8 cellular contexts compared by ENCODE assay signal in the genomic region with DNA sequence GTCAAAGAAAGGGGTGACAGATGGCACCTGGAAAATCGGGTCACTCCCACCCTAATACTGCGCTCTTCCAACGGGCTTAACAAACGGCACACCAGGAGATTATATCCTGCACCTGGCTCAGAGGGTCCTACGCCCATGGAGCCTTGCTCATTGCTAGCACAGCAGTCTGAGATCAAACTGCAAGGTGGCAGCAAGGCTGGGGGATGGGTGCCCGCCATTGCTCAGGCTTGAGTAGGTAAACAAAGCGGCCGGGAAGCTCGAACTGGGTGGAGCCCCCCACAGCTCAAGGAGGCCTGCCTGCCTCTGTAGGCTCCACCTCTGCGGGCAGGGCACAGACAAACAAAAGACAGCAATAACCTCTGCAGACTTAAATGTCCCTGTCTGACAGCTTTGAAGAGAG. TPM values are rescaled to one million over a fixed set of nuclear protein-coding genes. Genes with fewer than 3 reads are reported as not detected.
DNase-seq lines count a peak whose midpoint lies in the region; ATAC-seq, FAIRE-seq and TF ChIP-seq lines count a peak whose summit lies in the region.
"Not testable (repeated sequence)": the region's sequence is repeated elsewhere in the genome, so short reads cannot be mapped to it uniquely, and the experiment has no call there.

No MANE protein-coding gene starts in this region.

- not testable (repeated sequence) for BruUV-seq in HepG2 (replicated peaks; lab: Mats Ljungman, UMichigan)

- in situ Hi-C loops in HepG2 (cut with HindIII; ENCODE audit: extremely low pct_ligation_motif_present, low pct_unique_long_range_greater_than_20kb) = not testable (repeated sequence)

- H4K5ac ChIP-seq in H1 (ENCODE audit: insufficient read length, low read depth, low read length) = not testable (repeated sequence)

- not testable (repeated sequence) for H2AK5ac ChIP-seq in H1 (ENCODE audit: low read depth, low read length)

- not testable (repeated sequence) for H3K56ac ChIP-seq in H1 (replicated peaks; ENCODE audit: insufficient read length, low read depth, low read length)

- not testable (repeated sequence) for DNase-seq in A549 (ENCODE audit: low read depth in 1 of 2, low spot score in 1 of 2); GM18507 (ENCODE audit: extremely low spot score, insufficient read length, low read depth); GM19239 (ENCODE audit: insufficient read length, low spot score); HTR-8/SVneo (ENCODE audit: insufficient read length, low spot score); bronchial epithelial cell (ENCODE audit: low read depth); H1 (ENCODE audit: low read depth in 1 of 2, low spot score in 2 of 2); HepG2 (ENCODE audit: low spot score)
- DNase-seq in spleen = peak; percentile 51

- not testable (repeated sequence) for H3K36me3 ChIP-seq in bronchial epithelial cell (ENCODE audit: control insufficient read depth, insufficient read depth, low read length); H1 (ENCODE audit: control insufficient read depth in 2 of 4, insufficient read depth in 4 of 4, low read length in 3 of 4); HepG2 (replicated peaks in 1 of 2; ENCODE audit: control insufficient read depth in 1 of 2, insufficient read depth in 2 of 2, low read length in 2 of 2); spleen

- H2BK15ac ChIP-seq in H1 (ENCODE audit: low read length) = not testable (repeated sequence)

- H3K14ac ChIP-seq in H1 (ENCODE audit: insufficient read length) = not testable (repeated sequence)

- H4K91ac ChIP-seq in H1 (replicated peaks; ENCODE audit: insufficient read length, low read length) = not testable (repeated sequence)

- not testable (repeated sequence) for H3K9me3 ChIP-seq in A549; H1 (ENCODE audit: insufficient read depth in 2 of 2, low read depth in 1 of 2, low read length in 1 of 2); HepG2 (ENCODE audit: low read length); spleen

- not testable (repeated sequence) for ATAC-seq in A549, HepG2

- intact Hi-C loops in HepG2 (cut with micrococcal nuclease; ENCODE audit: unreplicated experiment); spleen (cut with DNase I; ENCODE audit: low total_unique reads): not testable (repeated sequence)

- CTCF ChIA-PET in A549 (lab: Yijun Ruan, JAX); H1 (lab: Charles Lee; ENCODE audit: partially characterized antibody); HepG2 (lab: Yijun Ruan, JAX; ENCODE audit: low intra/inter-chr PET ratio, low total read pairs): not testable (repeated sequence)

- H3K79me2 ChIP-seq in H1 (ENCODE audit: control insufficient read depth in 1 of 2, insufficient read depth in 2 of 2, low read length in 2 of 2); HepG2 (ENCODE audit: insufficient read depth, low read length): not testable (repeated sequence)

- not testable (repeated sequence) for H4K20me1 ChIP-seq in H1 (replicated peaks in 1 of 2; ENCODE audit: control insufficient read depth in 1 of 2, insufficient read depth in 2 of 2, low read length in 2 of 2); HepG2 (ENCODE audit: insufficient read depth, low read length)

- not testable (repeated sequence) for H2BK12ac ChIP-seq in H1 (ENCODE audit: low read depth, low read length)

- TF ChIP-seq POLR2A in A549 (IDR thresholded peaks at IDR 0.05; ENCODE audit: low read length); H1 (IDR thresholded peaks at IDR 0.05; ENCODE audit: control extremely low read depth in 1 of 2, low read depth in 2 of 2, low read length in 2 of 2); HepG2 (IDR thresholded peaks at IDR 0.05; ENCODE audit: insufficient read depth in 1 of 2, low read depth in 2 of 2, low read length in 2 of 2); spleen (IDR thresholded peaks at IDR 0.05): not testable (repeated sequence)

- H2BK120ac ChIP-seq in H1 (replicated peaks; ENCODE audit: low read depth, low read length) = not testable (repeated sequence)

- not testable (repeated sequence) for H3K9ac ChIP-seq in H1 (replicated peaks in 1 of 4; ENCODE audit: extremely low read depth in 1 of 4, low read depth in 3 of 4, low read length in 3 of 4); HepG2 (ENCODE audit: insufficient read depth, low read depth, low read length)

- H3K4me2 ChIP-seq in A549; H1 (ENCODE audit: insufficient read depth in 1 of 2, low read depth in 2 of 2, low read length in 2 of 2); HepG2 (ENCODE audit: low read depth, low read length): not testable (repeated sequence)

- H2BK20ac ChIP-seq in H1 (ENCODE audit: low read length) = not testable (repeated sequence)

- not testable (repeated sequence) for H2BK5ac ChIP-seq in H1 (ENCODE audit: low read depth, low read length)

- TF ChIP-seq CTCF in A549 (IDR thresholded peaks at IDR 0.05); bronchial epithelial cell (IDR thresholded peaks at IDR 0.05; ENCODE audit: insufficient read depth, low read length, severe bottlenecking); H1 (IDR thresholded peaks at IDR 0.05; ENCODE audit: control extremely low read depth in 1 of 3, insufficient read depth in 1 of 3, low read depth in 1 of 3, low read length in 3 of 3); HepG2 (CRISPR knock-in tag; IDR thresholded peaks at IDR 0.05); spleen (IDR thresholded peaks at IDR 0.05 in 8 of 11, conservative IDR thresholded peaks at IDR 0.05 in 3 of 11): not testable (repeated sequence)

- not testable (repeated sequence) for H3K27me3 ChIP-seq in bronchial epithelial cell (ENCODE audit: control insufficient read depth, insufficient read depth, low read length); H1 (replicated peaks in 1 of 4; ENCODE audit: control insufficient read depth in 3 of 4, extremely low read depth in 1 of 4, insufficient read depth in 3 of 4, low read length in 3 of 4); HepG2 (ENCODE audit: control insufficient read depth in 1 of 2, insufficient read depth in 2 of 2, low read length in 2 of 2); spleen (replicated peaks in 1 of 7)

- H3K4me1 ChIP-seq in A549; H1 (replicated peaks in 1 of 4; ENCODE audit: control insufficient read depth in 3 of 4, insufficient read depth in 4 of 4, low read length in 3 of 4); HepG2 (ENCODE audit: insufficient read depth, low read length); spleen: not testable (repeated sequence)

- H3K27ac ChIP-seq in A549; H1 (ENCODE audit: low read depth, low read length); HepG2 (ENCODE audit: extremely low read length, insufficient read depth, low read length); spleen: not testable (repeated sequence)

- H3K4me3 ChIP-seq in A549; bronchial epithelial cell (ENCODE audit: low read depth, low read length); H1 (ENCODE audit: extremely low read depth in 1 of 4, insufficient read depth in 2 of 4, low read depth in 3 of 4, low read length in 4 of 4); HepG2 (replicated peaks in 1 of 3; ENCODE audit: insufficient read depth in 1 of 3, low read depth in 2 of 3, low read length in 3 of 3); spleen: not testable (repeated sequence)

- H3K4ac ChIP-seq in H1 (replicated peaks; ENCODE audit: insufficient read length, low read depth, low read length) = not testable (repeated sequence)

- not testable (repeated sequence) for H3K23me2 ChIP-seq in H1 (ENCODE audit: low read depth, low read length)

- FAIRE-seq in A549 (lab: Jason Lieb, UNC) = peak; percentile 99
- peak; percentile 66 for FAIRE-seq in GM18507 (lab: Jason Lieb, UNC)
- FAIRE-seq in GM19239 (lab: Jason Lieb, UNC) = peak; percentile 31
- peak; percentile 92 for FAIRE-seq in HTR-8/SVneo (lab: Jason Lieb, UNC)
- peak; percentile 98 for FAIRE-seq in bronchial epithelial cell (lab: Jason Lieb, UNC)
- FAIRE-seq in H1 (lab: Jason Lieb, UNC) = peak; percentile 98
- peak; percentile 64 for FAIRE-seq in HepG2 (lab: Jason Lieb, UNC)

- not testable (repeated sequence) for TF ChIP-seq EP300 in A549 (IDR thresholded peaks at IDR 0.05); H1 (IDR thresholded peaks at IDR 0.05; ENCODE audit: borderline replicate concordance in 1 of 2, low read depth in 2 of 2, low read length in 2 of 2); HepG2 (IDR thresholded peaks at IDR 0.05; ENCODE audit: low read depth in 2 of 2, low read length in 2 of 2); HepG2 (CRISPR knock-in tag; IDR thresholded peaks at IDR 0.05; ENCODE audit: borderline replicate concordance)

- H3K18ac ChIP-seq in H1 (ENCODE audit: extremely low read depth, low read length) = not testable (repeated sequence)

- H3K23ac ChIP-seq in H1 (ENCODE audit: insufficient read length) = not testable (repeated sequence)

- not testable (repeated sequence) for H4K8ac ChIP-seq in H1 (ENCODE audit: extremely low read depth, insufficient read depth, low read length)

- not testable (repeated sequence) for H3K79me1 ChIP-seq in H1 (ENCODE audit: low read depth, low read length)

- TF ChIP-seq RAD21 in A549 (conservative IDR thresholded peaks at IDR 0.05 in 1 of 2, IDR thresholded peaks at IDR 0.05 in 1 of 2); H1 (IDR thresholded peaks at IDR 0.05 in 1 of 2, conservative IDR thresholded peaks at IDR 0.05 in 1 of 2; ENCODE audit: low read depth in 2 of 2, low read length in 2 of 2); HepG2 (CRISPR knock-in tag; IDR thresholded peaks at IDR 0.05): not testable (repeated sequence)

- H2AFZ ChIP-seq in H1 (ENCODE audit: low read length); HepG2 (ENCODE audit: low read length): not testable (repeated sequence)

- POLR2A ChIA-PET in A549 (lab: Yijun Ruan, JAX); H1 (lab: Charles Lee; ENCODE audit: partially characterized antibody); HepG2 (lab: Yijun Ruan, JAX): not testable (repeated sequence)

- WGBS in A549 (ENCODE audit: missing lambda C conversion rate) = 24% methylated on average over 5 of the region's 10 CpGs
- 78% methylated on average over 3 of the region's 10 CpGs; no CpG with 5 or more reads in 1 of the 2 experiments for WGBS in H1 (ENCODE audit: extremely low coverage in 1 of 2, insufficient coverage in 1 of 2, insufficient read length in 1 of 2, insufficient replicate concordance in 2 of 2, low coverage in 1 of 2, low lambda C conversion rate in 2 of 2, missing lambda C conversion rate in 1 of 2), 2 experiments
- WGBS in HepG2 (ENCODE audit: low lambda C conversion rate) = 100% methylated on average over 2 of the region's 10 CpGs
- 70 to 92% (median 76%) methylated on average over 5 to 9 of the region's 10 CpGs; no CpG with 5 or more reads in 1 of the 5 donors for WGBS in spleen, 5 donors

RNA-seq across cellular contexts. Expression of a gene that starts 53.1 kb away (rescaled TPM):
- 16.8 and 32.5 TPM in 2 replicates for polyA plus RNA-seq in A549 (2011; rRNA removed)
- 10.8 and 16.7 TPM in 2 replicates for polyA plus RNA-seq in A549 (2012; cell fraction: cytosol; rRNA removed)
- polyA plus RNA-seq in A549 (2012; cell fraction: nucleus; rRNA removed) = 7.4 and 15.2 TPM in 2 replicates
- polyA plus RNA-seq in A549 (2017; fragmentation: RNase III; extraction: RNeasy Plus Mini Kit Qiagen cat#74134 plus additional on column Dnase treatment) = 40.2 to 52.2 TPM (median 44.5 TPM) in 3 replicates
- polyA minus RNA-seq in A549 (2011; rRNA and poly(A)+ RNA removed) = 18.6 and 19.1 TPM in 2 replicates
- total RNA-seq in bronchial epithelial cell = 0.64 and 0.79 TPM in 2 replicates
- 26.8 and 30.2 TPM in 2 replicates for total RNA-seq in H1 (2021; fragmentation: NEBNext Ultra II Directional; extraction: Animal tissue kit (Norgen Biotek cat#: 25700))
- polyA plus RNA-seq in H1 (2011; rRNA removed) = 17.0 and 18.9 TPM in 2 replicates
- 9.2 TPM for polyA plus RNA-seq in H1 (2011; cell fraction: cytosol; rRNA removed)
- polyA plus RNA-seq in H1 (2011; cell fraction: nucleus; rRNA removed) = 9.8 TPM
- polyA plus RNA-seq in H1 (2012, experiment 1 of 2) = 23.4 to 29.8 TPM (median 27.3 TPM) in 4 replicates
- polyA plus RNA-seq in H1 (2012, experiment 2 of 2) = 30.1 TPM
- polyA plus RNA-seq in H1 (2013, experiment 1 of 2) = 32.1 TPM
- polyA plus RNA-seq in H1 (2013, experiment 2 of 2) = 30.8 TPM
- 8.5 and 12.9 TPM in 2 replicates for polyA minus RNA-seq in H1 (2011; rRNA and poly(A)+ RNA removed)
- polyA minus RNA-seq in H1 (2011; cell fraction: cytosol; rRNA and poly(A)+ RNA removed) = 10.4 TPM
- 14.7 TPM for polyA minus RNA-seq in H1 (2011; cell fraction: nucleus; rRNA and poly(A)+ RNA removed)
- total RNA-seq in HepG2 (2016; rRNA removed; fragmentation: Illumina TruSeq; extraction: Trizol) = 5.0 and 5.4 TPM in 2 replicates
- 2.8 and 3.4 TPM in 2 replicates for total RNA-seq in HepG2 (2016; cell fraction: cytosol; rRNA removed; fragmentation: Illumina TruSeq; extraction: Trizol; ENCODE audit: low read depth)
- 3.8 and 4.0 TPM in 2 replicates for total RNA-seq in HepG2 (2016; cell fraction: insoluble cytoplasmic fraction; rRNA removed; fragmentation: Illumina TruSeq; extraction: Trizol)
- 4.8 and 5.6 TPM in 2 replicates for total RNA-seq in HepG2 (2016; cell fraction: membrane; rRNA removed; fragmentation: Illumina TruSeq; extraction: Trizol)
- 1.5 and 3.2 TPM in 2 replicates for total RNA-seq in HepG2 (2016; cell fraction: nucleus; rRNA removed; fragmentation: Illumina TruSeq; extraction: Trizol)
- polyA plus RNA-seq in HepG2 (2011; rRNA removed) = 3.6 and 3.9 TPM in 2 replicates
- 3.1 and 3.5 TPM in 2 replicates for polyA plus RNA-seq in HepG2 (2011; cell fraction: cytosol; rRNA removed)
- 2.3 and 3.0 TPM in 2 replicates for polyA plus RNA-seq in HepG2 (2011; cell fraction: nucleus; rRNA removed)
- 6.2 and 10.2 TPM in 2 replicates for polyA plus RNA-seq in HepG2 (2012)
- polyA plus RNA-seq in HepG2 (2016; cell fraction: cytosol; fragmentation: Illumina TruSeq; extraction: Trizol; ENCODE audit: low read depth) = 10.3 and 11.1 TPM in 2 replicates
- 18.6 and 20.7 TPM in 2 replicates for polyA plus RNA-seq in HepG2 (2016; cell fraction: insoluble cytoplasmic fraction; fragmentation: Illumina TruSeq; extraction: Trizol; ENCODE audit: low read depth)
- 15.2 and 15.9 TPM in 2 replicates for polyA plus RNA-seq in HepG2 (2016; cell fraction: membrane; fragmentation: Illumina TruSeq; extraction: Trizol; ENCODE audit: low read depth)
- polyA plus RNA-seq in HepG2 (2016; cell fraction: nucleus; fragmentation: Illumina TruSeq; extraction: Trizol; ENCODE audit: insufficient read depth, low read depth) = 13.2 and 13.5 TPM in 2 replicates
- polyA minus RNA-seq in HepG2 (2011; rRNA and poly(A)+ RNA removed; ENCODE audit: low replicate concordance) = 3.0 and 5.8 TPM in 2 replicates
- 3.5 and 3.7 TPM in 2 replicates for polyA minus RNA-seq in HepG2 (2011; cell fraction: cytosol; rRNA and poly(A)+ RNA removed)
- polyA minus RNA-seq in HepG2 (2011; cell fraction: nucleus; rRNA and poly(A)+ RNA removed) = 1.7 and 2.6 TPM in 2 replicates
- total RNA-seq in spleen = 10 to 100 TPM in 6 of 7 donors, 1 to 10 TPM in 1; 5.6 to 38.0 (median 27.5) TPM
- 10 to 100 TPM; 19.4 to 27.9 (median 24.2) TPM for polyA plus RNA-seq in spleen
